ENCODE assay signal across 17 cellular contexts in genomic region chr2:145919507-145919906, GRCh38.
A peak's percentile ranks its signal among the peaks of the same experiment; 100 is the strongest.
DNase-seq lines count a peak whose midpoint lies in the region; ATAC-seq, FAIRE-seq and TF ChIP-seq lines count a peak whose summit lies in the region.
"Had no signal": no experiment of that assay in that cellular context is flagged by ENCODE, and none has a peak within 500 bp of the region (broad histone marks: within the 10 kb centered on the region; RNA-seq: fewer than 3 reads in every experiment).

No MANE protein-coding gene starts in this region.

- no peak for TF ChIP-seq EP300 in A549 (IDR thresholded peaks at IDR 0.05)

- peak; percentile 23; the same call in 2 of the 3 replicates for TF ChIP-seq CTCF in A549 (IDR thresholded peaks at IDR 0.05)

- no peak overlapping the region for H3K4me2 ChIP-seq in A549
- H3K4me2 ChIP-seq: KMS-11 had no signal

- no peak for DNase-seq in A549 (ENCODE audit: low read depth in 1 of 2, low spot score in 1 of 2)
- DNase-seq in HCEC 1CT = peak; percentile 29
- peak; percentile 59 for DNase-seq in adipocyte (ENCODE audit: low read depth)
- DNase-seq in foreskin melanocyte = peak; percentile 6
- no peak for DNase-seq in activated gamma-delta T cell (lab: John Stamatoyannopoulos, UW)
- no peak for DNase-seq in stimulated activated naive CD8-positive, alpha-beta T cell treated with anti-CD3 and anti-CD28 coated beads, Interleukin-15, Interleukin-2, amounts not matched to agents 100 U/mL and 50 U/mL, for 24 hours
- no peak for DNase-seq in NOMO-1 treated with dmso at 0.1 percent for 144 hours (lab: John Stamatoyannopoulos, UW; ENCODE audit: unreplicated experiment)
- no peak for DNase-seq in NCI-H1417 (lab: John Stamatoyannopoulos, UW)
- DNase-seq: DMS53; esophagus squamous epithelium; NCI-H2029; stimulated activated CD4-positive, alpha-beta T cell treated with anti-CD3 and anti-CD28 coated beads, Interleukin-1b, Interleukin-23, amount 100 ng/mL, for 48 hours; upper lobe of right lung had no signal

- H3K4me1 ChIP-seq in A549 (no peaks in the 10 kb centered on the region), adipocyte (ENCODE audit: control insufficient read depth, insufficient read depth, low read length) (peaks cover 10% of the 10 kb centered on the region)
- H3K4me1 ChIP-seq: esophagus squamous epithelium, prostate gland, SJSA1, upper lobe of right lung had no signal

- ATAC-seq in A549 = no peak
- ATAC-seq in stimulated activated naive CD8-positive, alpha-beta T cell treated with anti-CD3 and anti-CD28 coated beads, Interleukin-15, Interleukin-2, amounts not matched to agents 100 U/mL and 50 U/mL, for 24 hours = no peak
- ATAC-seq: upper lobe of right lung, WTC11 had no signal

- POLR2A ChIA-PET in A549 (lab: Yijun Ruan, JAX) = no interaction called here

- no peak for FAIRE-seq in A549 (lab: Jason Lieb, UNC)

- H3K36me3 ChIP-seq in adipocyte (ENCODE audit: control insufficient read depth, insufficient read depth, low read length, severe bottlenecking) = no peaks in the 10 kb centered on the region
- H3K36me3 ChIP-seq: esophagus squamous epithelium, prostate gland, SJSA1, upper lobe of right lung had no signal

- H3K27ac ChIP-seq in A549 = no peak overlapping the region
- H3K27ac ChIP-seq: esophagus squamous epithelium, KMS-11, prostate gland, SJSA1, upper lobe of right lung had no signal

- no peak overlapping the region for H3K4me3 ChIP-seq in A549
- H3K4me3 ChIP-seq in adipocyte (ENCODE audit: low read length) = no peak overlapping the region
- H3K4me3 ChIP-seq: esophagus squamous epithelium, prostate gland, SJSA1, upper lobe of right lung had no signal

- peak; percentile 24 to 45; a peak in 2 of 5 replicates for TF ChIP-seq RAD21 in A549 (conservative IDR thresholded peaks at IDR 0.05 in 1 of 2, IDR thresholded peaks at IDR 0.05 in 1 of 2)

- TF ChIP-seq POLR2A in A549 (IDR thresholded peaks at IDR 0.05; ENCODE audit: low read length) = no peak

- 16% methylated on average over 1 of the region's 1 CpG for WGBS in A549 (ENCODE audit: missing lambda C conversion rate)

- CTCF ChIA-PET in A549 (lab: Yijun Ruan, JAX) = interaction anchor here (1.3 kb wide), 1 partner anchor 38 kb away, joined by 3 read pairs; no protein-coding TSS in a partner anchor

- H3K9me3 ChIP-seq in A549 (no peaks in the 10 kb centered on the region), adipocyte (ENCODE audit: control insufficient read depth, low read length) (no peaks in the 10 kb centered on the region)
- H3K9me3 ChIP-seq: esophagus squamous epithelium, prostate gland, SJSA1, upper lobe of right lung had no signal

- peak overlapping the region; percentile 49 for H3K9ac ChIP-seq in adipocyte (ENCODE audit: low read length)
- H3K9ac ChIP-seq: KMS-11 had no signal

- H3K27me3 ChIP-seq in adipocyte (replicated peaks; ENCODE audit: control insufficient read depth, insufficient read depth, low read length) = no peaks in the 10 kb centered on the region
- H3K27me3 ChIP-seq: esophagus squamous epithelium, SJSA1, upper lobe of right lung had no signal

TF ChIP-seq in A549, 52 proteins besides CTCF, POLR2A, EP300 and RAD21:
- 0 out of 3 replicates have a peak, but pooled peaks have one; percentile 32 for TF ChIP-seq SMC3 (IDR thresholded peaks at IDR 0.05)
- no peak for TF ChIP-seq MAX (IDR thresholded peaks at IDR 0.05)
TF ChIP-seq in A549: peak in this region for 1.

Comparison
In these comparisons a context has a peak if more than half of its experiments do, and no peak if none do; other contexts are left out.
1. DNase-seq: peak in HCEC 1CT (single experiment), adipocyte (single experiment) and foreskin melanocyte (single experiment); none in A549 (0 of 2), activated gamma-delta T cell (single experiment), stimulated activated naive CD8-positive, alpha-beta T cell treated with anti-CD3 and anti-CD28 coated beads, Interleukin-15, Interleukin-2, amounts not matched to agents 100 U/mL and 50 U/mL, for 24 hours (single experiment), NOMO-1 treated with dmso at 0.1 percent for 144 hours (single experiment) and NCI-H1417 (0 of 3).